12 cellular contexts compared by ENCODE assay signal in the genomic region with DNA sequence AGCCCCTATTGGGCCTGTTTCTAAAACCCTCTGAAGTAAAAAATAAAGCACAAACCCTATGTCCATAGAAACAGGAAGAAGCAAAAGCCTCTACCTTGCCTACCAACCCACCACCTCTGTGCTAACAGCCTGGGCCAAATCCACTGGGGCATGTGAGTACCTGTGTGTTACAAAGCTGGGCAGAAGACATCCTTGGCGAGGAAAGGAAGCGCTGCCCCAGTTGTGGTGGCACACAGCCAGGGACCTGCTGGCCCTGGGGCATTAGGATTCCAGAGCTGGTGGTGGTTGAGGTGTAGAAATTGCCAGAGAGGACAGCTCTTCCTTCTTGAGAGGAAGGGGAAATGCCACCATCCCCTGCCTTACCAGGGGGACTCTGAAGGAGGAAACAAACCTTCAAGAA. TPM values are rescaled to one million over a fixed set of nuclear protein-coding genes. Genes with fewer than 3 reads are reported as not detected.
A peak's percentile ranks its signal among the peaks of the same experiment; 100 is the strongest.
DNase-seq lines count a peak whose midpoint lies in the region; ATAC-seq and TF ChIP-seq lines count a peak whose summit lies in the region.
"Had no signal": no experiment of that assay in that cellular context is flagged by ENCODE, and none has a peak within 500 bp of the region (broad histone marks: within the 10 kb centered on the region; RNA-seq: fewer than 3 reads in every experiment).

No MANE protein-coding gene starts in this region.

- H3K27me3 Mint-ChIP-seq in dendritic cell treated with granulocyte-macrophage colony-stimulating factor and Interleukin-4, amounts not matched to agents 40 ng/mL and 50 ng/mL, for 4 days = no peaks in the 10 kb centered on the region
- H3K27me3 Mint-ChIP-seq in natural killer cell (ENCODE audit: low read depth in 2 of 2) = no peaks in the 10 kb centered on the region

- peak overlapping the region; percentile 70 for H3K4me3 Mint-ChIP-seq in dendritic cell treated with granulocyte-macrophage colony-stimulating factor and Interleukin-4, amounts not matched to agents 40 ng/mL and 50 ng/mL, for 4 days
- H3K4me3 Mint-ChIP-seq in natural killer cell = peak overlapping the region; percentile 72

- no peaks in the 10 kb centered on the region for H3K9me3 Mint-ChIP-seq in dendritic cell treated with granulocyte-macrophage colony-stimulating factor and Interleukin-4, amounts not matched to agents 40 ng/mL and 50 ng/mL, for 4 days
- no peaks in the 10 kb centered on the region for H3K9me3 Mint-ChIP-seq in natural killer cell
- H3K9me3 Mint-ChIP-seq: CD8-positive, alpha-beta T cell had no signal

- peaks cover 35% of the 10 kb centered on the region for H3K36me3 Mint-ChIP-seq in dendritic cell treated with granulocyte-macrophage colony-stimulating factor and Interleukin-4, amounts not matched to agents 40 ng/mL and 50 ng/mL, for 4 days (ENCODE audit: low read depth)
- no peaks in the 10 kb centered on the region for H3K36me3 Mint-ChIP-seq in natural killer cell
- H3K36me3 Mint-ChIP-seq: CD8-positive, alpha-beta T cell had no signal

- no peaks in the 10 kb centered on the region for H3K79me2 ChIP-seq in OCI-LY3 (ENCODE audit: low read length)

- H3K36me3 ChIP-seq in BLaER1 treated with 17β-estradiol and CSF1 and Interleukin-3, amounts not matched to agents 10 nM and 100 nM = peaks cover 0 to 21% (median 0%) of the 10 kb centered on the region in 11 experiments; a peak in 2 of 22 replicates
- H3K36me3 ChIP-seq in OCI-LY3 (replicated peaks; ENCODE audit: low read depth, low read length) (no peaks in the 10 kb centered on the region), WERI-Rb-1 (0 out of 2 replicates have a peak, but pooled peaks cover 4% of the 10 kb centered on the region)
- H3K36me3 ChIP-seq: pancreas had no signal

- ATAC-seq in natural killer cell = no peak
- ATAC-seq: CD8-positive, alpha-beta T cell had no signal

- H3K9me3 ChIP-seq in BLaER1 treated with 17β-estradiol and CSF1 and Interleukin-3, amounts not matched to agents 10 nM and 100 nM (replicated peaks in 1 of 11) = no peaks in the 10 kb centered on the region
- no peaks in the 10 kb centered on the region for H3K9me3 ChIP-seq in OCI-LY3 (ENCODE audit: insufficient read depth, low read length)
- no peaks in the 10 kb centered on the region for H3K9me3 ChIP-seq in WERI-Rb-1 (ENCODE audit: severe bottlenecking)
- H3K9me3 ChIP-seq: pancreas had no signal

- intact Hi-C loops in dendritic cell treated with granulocyte-macrophage colony-stimulating factor and Interleukin-4, amounts not matched to agents 40 ng/mL and 50 ng/mL, for 4 days (cut with micrococcal nuclease) = no loop called here
- intact Hi-C loops in natural killer cell (cut with micrococcal nuclease) = no loop called here

- H3K27ac ChIP-seq in BLaER1 treated with 17β-estradiol and CSF1 and Interleukin-3, amounts not matched to agents 10 nM and 100 nM = peak overlapping the region; percentile 56 to 85 (median 78); a peak in 21 of 22 replicates
- H3K27ac ChIP-seq in OCI-LY3 (ENCODE audit: low read length) (peak overlapping the region; percentile 57), WERI-Rb-1 (no peak overlapping the region)

- no peaks in the 10 kb centered on the region for H3K27me3 ChIP-seq in BLaER1 treated with 17β-estradiol and CSF1 and Interleukin-3, amounts not matched to agents 10 nM and 100 nM
- H3K27me3 ChIP-seq in OCI-LY3 (ENCODE audit: low read depth, low read length) (no peaks in the 10 kb centered on the region), WERI-Rb-1 (ENCODE audit: insufficient read depth, low read depth, severe bottlenecking) (no peaks in the 10 kb centered on the region)
- H3K27me3 ChIP-seq: pancreas had no signal

- H3K4me2 ChIP-seq in BLaER1 treated with 17β-estradiol and CSF1 and Interleukin-3, amounts not matched to agents 10 nM and 100 nM = peak overlapping the region; percentile 81 to 98 (median 93)
- peak overlapping the region; percentile 81 for H3K4me2 ChIP-seq in OCI-LY3 (ENCODE audit: low read length)

- peaks cover 94% of the 10 kb centered on the region for H3K4me1 Mint-ChIP-seq in dendritic cell treated with granulocyte-macrophage colony-stimulating factor and Interleukin-4, amounts not matched to agents 40 ng/mL and 50 ng/mL, for 4 days (ENCODE audit: low read depth)
- peaks cover 32 to 55% of the 10 kb centered on the region in 2 donors for H3K4me1 Mint-ChIP-seq in natural killer cell

- peak overlapping the region; percentile 96 for H3K27ac Mint-ChIP-seq in dendritic cell treated with granulocyte-macrophage colony-stimulating factor and Interleukin-4, amounts not matched to agents 40 ng/mL and 50 ng/mL, for 4 days
- peak overlapping the region; percentile 88 to 90 for H3K27ac Mint-ChIP-seq in natural killer cell

- DNase-seq in natural killer cell (no peak), NCI-H1105 treated with DMSO at 0.1 percent for 48 hours (lab: John Stamatoyannopoulos, UW) (no peak), middle frontal gyrus (ENCODE audit: extremely low spot score, low spot score) (no peak), NCI-H526 (lab: John Stamatoyannopoulos, UW) (no peak), WERI-Rb-1 (no peak)
- DNase-seq: CD8-positive, alpha-beta T cell; KG1; NCI-H526 treated with DMSO at 0.1 percent for 48 hours; pancreas had no signal

- peaks cover 0 to 5% (median 0%) of the 10 kb centered on the region in 11 experiments; a peak in 5 of 22 replicates for H4K20me1 ChIP-seq in BLaER1 treated with 17β-estradiol and CSF1 and Interleukin-3, amounts not matched to agents 10 nM and 100 nM
- H4K20me1 ChIP-seq in OCI-LY3 (ENCODE audit: insufficient read depth, low read length) = no peaks in the 10 kb centered on the region

- 0 out of 2 replicates have a peak overlapping the region, but pooled peaks have one; percentile 10 for H2AFZ ChIP-seq in OCI-LY3 (ENCODE audit: low read depth, low read length)

- H3K9ac ChIP-seq in BLaER1 treated with 17β-estradiol and CSF1 and Interleukin-3, amounts not matched to agents 10 nM and 100 nM = peak overlapping the region in 8 of 11 experiments; percentile 72 to 82 (median 76); a peak in 10 of 22 replicates
- H3K9ac ChIP-seq in OCI-LY3 (ENCODE audit: low read length) = peak overlapping the region; percentile 68; the same call in 1 of the 2 replicates

- H3K4me1 ChIP-seq in BLaER1 treated with 17β-estradiol and CSF1 and Interleukin-3, amounts not matched to agents 10 nM and 100 nM = peaks cover 62 to 97% (median 73%) of the 10 kb centered on the region in 10 experiments
- H3K4me1 ChIP-seq in OCI-LY3 (ENCODE audit: low read length) = peaks cover 39% of the 10 kb centered on the region

- H3K4me3 ChIP-seq in BLaER1 treated with 17β-estradiol and CSF1 and Interleukin-3, amounts not matched to agents 10 nM and 100 nM = no peak overlapping the region
- no peak overlapping the region for H3K4me3 ChIP-seq in OCI-LY3 (ENCODE audit: low read length)
- no peak overlapping the region for H3K4me3 ChIP-seq in WERI-Rb-1 (ENCODE audit: low read depth, low read length)
- H3K4me3 ChIP-seq: pancreas had no signal

- TF ChIP-seq CTCF in OCI-LY3 (IDR thresholded peaks at IDR 0.05; ENCODE audit: low read depth, low read length) = no peak
- TF ChIP-seq CTCF in natural killer cell (IDR thresholded peaks at IDR 0.05) = no peak
- TF ChIP-seq CTCF in WERI-Rb-1 (IDR thresholded peaks at IDR 0.05; ENCODE audit: low read depth, low read length) = no peak

RNA-seq across cellular contexts. Expression of a gene that starts 30.0 kb away (rescaled TPM):
- 100 to 1,000 TPM; 110 to 117 (median 115) TPM for total RNA-seq in natural killer cell
